12 cellular contexts compared by ENCODE assay signal in genomic region chr6:113019176-113019575, GRCh38.
DNase-seq lines count a peak whose midpoint lies in the region; ATAC-seq, FAIRE-seq and TF ChIP-seq lines count a peak whose summit lies in the region.
"Had no signal": no experiment of that assay in that cellular context is flagged by ENCODE, and none has a peak within 500 bp of the region (broad histone marks: within the 10 kb centered on the region; RNA-seq: fewer than 3 reads in every experiment).

No MANE protein-coding gene starts in this region.

- H2BK120ac ChIP-seq in mesendoderm (ENCODE audit: low read depth, low read length) = no peak overlapping the region

- H3K36me3 ChIP-seq in breast epithelium (no peaks in the 10 kb centered on the region), mesendoderm (ENCODE audit: control insufficient read depth, insufficient read depth, low read length) (no peaks in the 10 kb centered on the region), spleen (no peaks in the 10 kb centered on the region)

- no peak for TF ChIP-seq POLR2A in breast epithelium (IDR thresholded peaks at IDR 0.05)
- TF ChIP-seq POLR2A in spleen (IDR thresholded peaks at IDR 0.05) = no peak
- TF ChIP-seq POLR2A in GM12892 (IDR thresholded peaks at IDR 0.05; ENCODE audit: low read depth, low read length) = no peak

- no CpG with 5 or more reads among the region's 3 CpGs for WGBS in mesendoderm (ENCODE audit: extremely low coverage, insufficient coverage, low lambda C conversion rate)
- WGBS in spleen, 5 donors = 55 to 83% (median 71%) methylated on average over 3 of the region's 3 CpGs

- H3K18ac ChIP-seq in mesendoderm (ENCODE audit: low read length) = peak overlapping the region; percentile 22

- no peak overlapping the region for H3K9ac ChIP-seq in mesendoderm (ENCODE audit: low read length)

- H3K79me2 ChIP-seq in mesendoderm (ENCODE audit: control insufficient read depth, insufficient read depth, low read length) = no peaks in the 10 kb centered on the region

- no peak overlapping the region for H3K4ac ChIP-seq in mesendoderm (ENCODE audit: low read depth, low read length)

- no peak overlapping the region for H3K4me2 ChIP-seq in mesendoderm (ENCODE audit: low read length)

- DNase-seq in HFFc6 (no peak), breast epithelium (ENCODE audit: low spot score in 2 of 2) (no peak), mesendoderm (no peak), spleen (no peak), GM12892 (ENCODE audit: insufficient read length) (no peak), NCI-H1092 treated with DMSO at 0.1 percent for 48 hours (lab: John Stamatoyannopoulos, UW) (no peak)

- H3K9me3 ChIP-seq in breast epithelium (no peaks in the 10 kb centered on the region), spleen (no peaks in the 10 kb centered on the region)

- no peaks in the 10 kb centered on the region for H3K79me1 ChIP-seq in mesendoderm (ENCODE audit: low read length)

- TF ChIP-seq CTCF in HFFc6 (IDR thresholded peaks at IDR 0.05) (no peak), breast epithelium (IDR thresholded peaks at IDR 0.05) (no peak), spleen (IDR thresholded peaks at IDR 0.05 in 8 of 11, conservative IDR thresholded peaks at IDR 0.05 in 3 of 11) (no peak)

- no peaks in the 10 kb centered on the region for H3K9me3 Mint-ChIP-seq in HFFc6
- H3K9me3 Mint-ChIP-seq: activated naive CD4-positive, alpha-beta T cell treated with anti-CD3 and anti-CD28 coated beads, Interleukin-2, amount 50 U/mL, for 24 hours; WTC11 had no signal

- intact Hi-C loops in breast epithelium (cut with DNase I; ENCODE audit: low total_unique reads) (no loop called here), spleen (cut with DNase I; ENCODE audit: low total_unique reads) (no loop called here)

- no peak overlapping the region for H4K8ac ChIP-seq in mesendoderm (ENCODE audit: low read depth, low read length)

- no peaks in the 10 kb centered on the region for H3K36me3 Mint-ChIP-seq in HFFc6 (ENCODE audit: low read depth)
- H3K36me3 Mint-ChIP-seq: activated naive CD4-positive, alpha-beta T cell treated with anti-CD3 and anti-CD28 coated beads, Interleukin-2, amount 50 U/mL, for 24 hours; WTC11 had no signal

- peak overlapping the region; percentile 41 to 76 for H3K27ac ChIP-seq in breast epithelium
- no peak overlapping the region for H3K27ac ChIP-seq in mesendoderm (ENCODE audit: low read depth, low read length)
- peak overlapping the region in 6 of 8 donors; percentile 23 to 57 (median 45) for H3K27ac ChIP-seq in spleen

- H2BK15ac ChIP-seq in mesendoderm (replicated peaks; ENCODE audit: low read depth) = no peak overlapping the region

- FAIRE-seq in GM12892 (lab: Jason Lieb, UNC) = no peak
- FAIRE-seq: HTR-8/SVneo, small intestine had no signal

- H2AK5ac ChIP-seq in mesendoderm (ENCODE audit: low read length) = no peak overlapping the region

- H3K27me3 ChIP-seq in breast epithelium = no peaks in the 10 kb centered on the region
- H3K27me3 ChIP-seq in mesendoderm (ENCODE audit: insufficient read depth, low read length, poor library complexity) = no peaks in the 10 kb centered on the region
- no peaks in the 10 kb centered on the region for H3K27me3 ChIP-seq in spleen (replicated peaks in 1 of 7)

- peak overlapping the region; percentile 91 for H3K27ac Mint-ChIP-seq in HFFc6
- H3K27ac Mint-ChIP-seq: activated naive CD4-positive, alpha-beta T cell treated with anti-CD3 and anti-CD28 coated beads, Interleukin-2, amount 50 U/mL, for 24 hours; WTC11 had no signal

- no peak overlapping the region for H2BK5ac ChIP-seq in mesendoderm (ENCODE audit: low read length)

- no peak for ATAC-seq in GM21367 (IDR thresholded peaks at IDR 0.05; ENCODE audit: unreplicated experiment)
- no peak for ATAC-seq in HG02642 (IDR thresholded peaks at IDR 0.05; ENCODE audit: poor library complexity, unreplicated experiment)
- ATAC-seq: WTC11 had no signal

- H3K4me1 ChIP-seq in breast epithelium = no peaks in the 10 kb centered on the region
- no peaks in the 10 kb centered on the region for H3K4me1 ChIP-seq in mesendoderm (ENCODE audit: control insufficient read depth, low read depth, low read length)
- H3K4me1 ChIP-seq in spleen = peaks cover 0 to 9% (median 0%) of the 10 kb centered on the region in 6 donors

- no peaks in the 10 kb centered on the region for H3K27me3 Mint-ChIP-seq in HFFc6 (ENCODE audit: insufficient read depth)
- H3K27me3 Mint-ChIP-seq: activated naive CD4-positive, alpha-beta T cell treated with anti-CD3 and anti-CD28 coated beads, Interleukin-2, amount 50 U/mL, for 24 hours had no signal

- no peak overlapping the region for H3K56ac ChIP-seq in mesendoderm (ENCODE audit: low read length)

- H3K4me1 Mint-ChIP-seq in HFFc6 (ENCODE audit: low read depth) = peaks cover 54% of the 10 kb centered on the region
- H3K4me1 Mint-ChIP-seq: activated naive CD4-positive, alpha-beta T cell treated with anti-CD3 and anti-CD28 coated beads, Interleukin-2, amount 50 U/mL, for 24 hours; WTC11 had no signal

- no peak overlapping the region for H4K5ac ChIP-seq in mesendoderm (ENCODE audit: low read length)

- no peak overlapping the region for H3K23ac ChIP-seq in mesendoderm (ENCODE audit: low read length)

- H3K4me3 ChIP-seq in breast epithelium = no peak overlapping the region
- H3K4me3 ChIP-seq in mesendoderm (ENCODE audit: low read length) = no peak overlapping the region
- H3K4me3 ChIP-seq in spleen = no peak overlapping the region

- H3K4me3 Mint-ChIP-seq in HFFc6 = peak overlapping the region; percentile 76
- H3K4me3 Mint-ChIP-seq: activated naive CD4-positive, alpha-beta T cell treated with anti-CD3 and anti-CD28 coated beads, Interleukin-2, amount 50 U/mL, for 24 hours; WTC11 had no signal
